ENCODE assay signal across 1 cellular context in the genomic region with DNA sequence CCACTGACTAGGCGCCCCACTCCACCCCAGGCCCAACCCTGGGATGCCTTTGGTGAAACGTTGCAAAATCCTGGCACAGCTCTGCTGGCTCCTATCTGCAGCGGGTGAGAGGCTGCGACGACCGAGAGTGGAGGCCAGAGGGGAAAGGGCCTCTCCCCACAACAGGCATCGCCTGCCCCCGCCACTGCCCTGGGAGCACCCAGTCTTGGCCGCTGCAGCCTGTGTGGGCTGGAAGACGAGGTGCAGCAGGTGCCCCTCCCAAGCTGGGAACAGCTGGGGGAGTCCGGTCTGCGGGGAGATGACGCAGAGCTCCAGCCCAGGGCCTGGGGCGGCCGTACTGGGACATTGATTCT.
A peak's percentile ranks its signal among the peaks of the same experiment; 100 is the strongest.
TF ChIP-seq lines count a peak whose summit lies in the region.

No MANE protein-coding gene starts in this region.

TF ChIP-seq in HepG2, 621 proteins besides CTCF, POLR2A, EP300 and RAD21:
- TF ChIP-seq ZNF770 (CRISPR knock-in tag; IDR thresholded peaks at IDR 0.05) (peak; percentile 31; the same call in 1 of the 2 replicates), HBP1 (CRISPR knock-in tag; IDR thresholded peaks at IDR 0.05; ENCODE audit: low read depth) (no peak), ZNF615 (CRISPR knock-in tag; IDR thresholded peaks at IDR 0.05; ENCODE audit: borderline replicate concordance) (no peak), ZNF331 (CRISPR knock-in tag; IDR thresholded peaks at IDR 0.05) (peak; percentile 31; the same call in 1 of the 2 replicates), SRSF1 (optimal IDR thresholded peaks at IDR 0.05; ENCODE audit: low read depth, low read length) (peak; percentile 40), HNRNPL (IDR thresholded peaks at IDR 0.05; ENCODE audit: low read depth, low read length) (0 out of 2 replicates have a peak, but pooled peaks have one; percentile 24)
